ENCODE assay signal across 1 cellular context in genomic region chr22:39236321-39237275, GRCh38.
TF ChIP-seq lines count a peak whose summit lies in the region.

No MANE protein-coding gene starts in this region.

TF ChIP-seq in H1, 55 proteins besides CTCF, POLR2A, EP300 and RAD21 (continued from another document):
- no peak for TF ChIP-seq ATF2 (IDR thresholded peaks at IDR 0.05; ENCODE audit: low read length)
- no peak for TF ChIP-seq CHD7 (IDR thresholded peaks at IDR 0.05; ENCODE audit: insufficient replicate concordance, low read length)
- TF ChIP-seq HDAC6 (IDR thresholded peaks at IDR 0.05; ENCODE audit: low read depth, low read length): no peak
- no peak for TF ChIP-seq PHF8 (conservative IDR thresholded peaks at IDR 0.05; ENCODE audit: low read depth, low read length)
- no peak for TF ChIP-seq JUND (IDR thresholded peaks at IDR 0.05; ENCODE audit: low read length)
- no peak for TF ChIP-seq RFX5 (IDR thresholded peaks at IDR 0.05; ENCODE audit: borderline replicate concordance, low read depth, low read length)
